Comparison of ENCODE assay signal across 24 cellular contexts in genomic region chr1:24315391-24315790, GRCh38. TPM values are rescaled to one million over a fixed set of nuclear protein-coding genes. Genes with fewer than 3 reads are reported as not detected.
DNase-seq lines count a peak whose midpoint lies in the region; ATAC-seq and TF ChIP-seq lines count a peak whose summit lies in the region.
"Had no signal": no experiment of that assay in that cellular context is flagged by ENCODE, and none has a peak within 500 bp of the region (broad histone marks: within the 10 kb centered on the region; RNA-seq: fewer than 3 reads in every experiment).

No MANE protein-coding gene starts in this region.

- WGBS in GM23248 (ENCODE audit: low coverage in 1 of 2, low lambda C conversion rate in 2 of 2, missing lambda C conversion rate in 2 of 2), 2 experiments = 54 to 58% methylated on average over 6 of the region's 6 CpGs
- no CpG with 5 or more reads among the region's 6 CpGs for WGBS in mesendoderm (ENCODE audit: extremely low coverage, insufficient coverage, low lambda C conversion rate)

- no peaks in the 10 kb centered on the region for H3F3A ChIP-seq in GM23248 (ENCODE audit: insufficient read depth)

- H3K9me3 ChIP-seq in GM23248 (ENCODE audit: low read depth) = no peaks in the 10 kb centered on the region
- H3K9me3 ChIP-seq: BLaER1, SJCRH30 had no signal

- H3K4me3 ChIP-seq in GM23248 = no peak overlapping the region
- H3K4me3 ChIP-seq in epithelial cell of esophagus (ENCODE audit: low read length) = no peak overlapping the region
- no peak overlapping the region for H3K4me3 ChIP-seq in mesendoderm (ENCODE audit: low read length)
- H3K4me3 ChIP-seq: BLaER1, GM12878, SJCRH30 had no signal

- no peak overlapping the region for H3K27ac ChIP-seq in GM23248
- no peak overlapping the region for H3K27ac ChIP-seq in mesendoderm (ENCODE audit: low read depth, low read length)
- H3K27ac ChIP-seq: BLaER1, KMS-11, SJCRH30 had no signal

- no peak overlapping the region for H4K5ac ChIP-seq in mesendoderm (ENCODE audit: low read length)

- no peaks in the 10 kb centered on the region for H3K79me1 ChIP-seq in mesendoderm (ENCODE audit: low read length)

- peak overlapping the region; percentile 8 for H3K56ac ChIP-seq in mesendoderm (ENCODE audit: low read length)

- H2AK5ac ChIP-seq in mesendoderm (ENCODE audit: low read length) = no peak overlapping the region

- H4K20me1 ChIP-seq in GM23248 (ENCODE audit: insufficient read depth) = no peaks in the 10 kb centered on the region

- H3K36me3 ChIP-seq in GM23248 (ENCODE audit: low read depth) (no peaks in the 10 kb centered on the region), mesendoderm (ENCODE audit: control insufficient read depth, insufficient read depth, low read length) (no peaks in the 10 kb centered on the region)
- H3K36me3 ChIP-seq: BLaER1, SJCRH30 had no signal

- peak; percentile 24 for DNase-seq in NCI-H2171 treated with DMSO at 0.1 percent for 48 hours (lab: John Stamatoyannopoulos, UW)
- DNase-seq in NCI-H2171 (lab: John Stamatoyannopoulos, UW) = no peak
- peak; percentile 33 for DNase-seq in GM23248
- peak; percentile 83 for DNase-seq in epithelial cell of esophagus (ENCODE audit: low read depth)
- no peak for DNase-seq in mesendoderm
- no peak for DNase-seq in left colon
- no peak for DNase-seq in NCI-H82 treated with DMSO at 0.1 percent for 48 hours (lab: John Stamatoyannopoulos, UW; ENCODE audit: unreplicated experiment)
- DNase-seq: 8988T; CD8-positive, alpha-beta T cell; DND-41; GDM1; HFFc6; NCI-H1436; NCI-H2029; NCI-H2227 treated with DMSO at 0.1 percent for 48 hours; NCI-H748 treated with DMSO at 0.1 percent for 48 hours; PC-3; SJCRH30 had no signal

- H3K4me2 ChIP-seq in GM23248 (ENCODE audit: unreplicated experiment) (no peak overlapping the region), mesendoderm (ENCODE audit: low read length) (no peak overlapping the region)
- H3K4me2 ChIP-seq: BLaER1, KMS-11 had no signal

- H3K4me1 ChIP-seq in GM23248 (ENCODE audit: insufficient read depth) (peaks cover 9% of the 10 kb centered on the region; the same call in 1 of the 2 replicates), mesendoderm (ENCODE audit: control insufficient read depth, low read depth, low read length) (peaks cover 4% of the 10 kb centered on the region)
- H3K4me1 ChIP-seq: BLaER1, SJCRH30 had no signal

- no peaks in the 10 kb centered on the region for H3K79me2 ChIP-seq in GM23248 (ENCODE audit: insufficient read depth)
- no peaks in the 10 kb centered on the region for H3K79me2 ChIP-seq in mesendoderm (ENCODE audit: control insufficient read depth, insufficient read depth, low read length)

- TF ChIP-seq CTCF in epithelial cell of esophagus (IDR thresholded peaks at IDR 0.05; ENCODE audit: insufficient read depth, low read depth, low read length, missing control alignments) = no peak

- intact Hi-C loops in left colon (cut with DNase I, micrococcal nuclease) = no loop called here

- no peak overlapping the region for H2BK15ac ChIP-seq in mesendoderm (replicated peaks; ENCODE audit: low read depth)

- peaks cover 14% of the 10 kb centered on the region for H3K27me3 ChIP-seq in GM23248 (replicated peaks; ENCODE audit: insufficient read depth)
- H3K27me3 ChIP-seq in mesendoderm (ENCODE audit: insufficient read depth, low read length, poor library complexity) = no peaks in the 10 kb centered on the region

- no peak for ATAC-seq in left colon
- no peak for ATAC-seq in HG03045 (IDR thresholded peaks at IDR 0.05; ENCODE audit: unreplicated experiment)
- ATAC-seq: CD8-positive, alpha-beta T cell; GM12878; PC-3 had no signal

- H3K4ac ChIP-seq in mesendoderm (ENCODE audit: low read depth, low read length) = no peak overlapping the region

- no peaks in the 10 kb centered on the region for H3K9me2 ChIP-seq in GM23248 (ENCODE audit: insufficient read depth)

- H2AFZ ChIP-seq in GM23248 = no peak overlapping the region

- H2BK120ac ChIP-seq in mesendoderm (ENCODE audit: low read depth, low read length) = no peak overlapping the region

- no peak overlapping the region for H3K9ac ChIP-seq in GM23248
- no peak overlapping the region for H3K9ac ChIP-seq in mesendoderm (ENCODE audit: low read length)
- H3K9ac ChIP-seq: BLaER1, KMS-11 had no signal

- no peak overlapping the region for H4K8ac ChIP-seq in mesendoderm (ENCODE audit: low read depth, low read length)

- in situ Hi-C loops in GM23248 (cut with MboI) = no loop called here

- H2BK5ac ChIP-seq in mesendoderm (ENCODE audit: low read length) = no peak overlapping the region

- H3K23ac ChIP-seq in mesendoderm (ENCODE audit: low read length) = no peak overlapping the region

- no peak overlapping the region for H3K18ac ChIP-seq in mesendoderm (ENCODE audit: low read length)

RNA-seq across cellular contexts. Expression of gene GRHL3, which starts 3.8 kb away (rescaled TPM):
- not detected in 2 replicates for total RNA-seq in GM23248 (2014; rRNA removed; shearing (Covaris generic))
- polyA plus RNA-seq in GM23248 (2016; fragmentation: Nextera tagmentation; extraction: Ambion mirVana) = not detected in 2 replicates
- polyA plus RNA-seq in mesendoderm (2013, experiment 1 of 2) = 0.86 TPM
- polyA plus RNA-seq in mesendoderm (2013, experiment 2 of 2) = 0.97 TPM
- total RNA-seq in left colon = under 1 TPM in 1 of 2 donors, not detected in 1; 0.45 TPM
- total RNA-seq: CD8-positive, alpha-beta T cell; H4; HFFc6; M059J; SJCRH30 had no signal

Comparison
In these comparisons a context has a peak if more than half of its experiments do, and no peak if none do; other contexts are left out.
1. DNase-seq: peak in NCI-H2171 treated with DMSO at 0.1 percent for 48 hours (single experiment), GM23248 (single experiment) and epithelial cell of esophagus (single experiment); none in NCI-H2171 (single experiment), mesendoderm (single experiment), left colon (0 of 2) and NCI-H82 treated with DMSO at 0.1 percent for 48 hours (single experiment).